In the genomic region with DNA sequence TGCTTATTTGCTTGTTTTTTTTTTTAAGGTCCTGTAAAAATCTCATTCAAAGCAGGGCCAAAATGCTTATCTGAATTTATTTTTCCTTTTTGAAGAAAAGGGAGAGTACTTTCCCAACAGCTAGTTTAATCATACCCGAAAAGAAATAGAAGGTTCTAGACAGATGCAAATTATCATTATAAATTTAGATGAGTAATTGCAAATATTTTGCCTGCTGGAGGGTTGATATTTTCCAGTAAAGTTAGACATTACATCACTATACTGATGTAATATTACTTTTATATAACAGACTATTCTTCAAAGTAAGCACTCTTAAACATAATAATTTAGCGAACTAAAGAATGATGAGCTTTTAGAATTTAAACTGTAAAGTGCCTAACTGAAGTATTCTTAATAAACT, we compare ENCODE assay signal across 27 cellular contexts. TPM values are rescaled to one million over a fixed set of nuclear protein-coding genes. Genes with fewer than 3 reads are reported as not detected.
DNase-seq lines count a peak whose midpoint lies in the region; ATAC-seq and TF ChIP-seq lines count a peak whose summit lies in the region.
"Had no signal": no experiment of that assay in that cellular context is flagged by ENCODE, and none has a peak within 500 bp of the region (broad histone marks: within the 10 kb centered on the region; RNA-seq: fewer than 3 reads in every experiment).

No MANE protein-coding gene starts in this region.

- H3K36me3 ChIP-seq in Peyer's patch (peaks cover 0 to 4% (median 0%) of the 10 kb centered on the region in 3 donors), duodenal mucosa (ENCODE audit: control insufficient read depth in 1 of 2, insufficient read depth in 2 of 2, low read length in 2 of 2) (no peaks in the 10 kb centered on the region), transverse colon (peaks cover 0 to 8% (median 0%) of the 10 kb centered on the region in 4 donors)
- H3K36me3 ChIP-seq: HAP-1 had no signal

- H3K27ac ChIP-seq in Peyer's patch (peak overlapping the region in 3 of 4 donors; percentile 34 to 66 (median 47)), duodenal mucosa (ENCODE audit: low read depth, low read length) (no peak overlapping the region), transverse colon (peak overlapping the region; percentile 57 to 69 (median 68))
- H3K27ac ChIP-seq: PC-9, RWPE1 had no signal

- ATAC-seq in omental fat pad (ENCODE audit: low FRiP score) (peak; percentile 48), HG03571 (IDR thresholded peaks at IDR 0.05; ENCODE audit: unreplicated experiment) (no peak), GM19467 (IDR thresholded peaks at IDR 0.05; ENCODE audit: unreplicated experiment) (no peak), GM18517 (IDR thresholded peaks at IDR 0.05; ENCODE audit: unreplicated experiment) (no peak)
- ATAC-seq: GM12878 had no signal

- H3K27me3 ChIP-seq in Peyer's patch = no peaks in the 10 kb centered on the region
- no peaks in the 10 kb centered on the region for H3K27me3 ChIP-seq in duodenal mucosa (ENCODE audit: control insufficient read depth in 1 of 2, insufficient read depth in 2 of 2, low read length in 2 of 2)
- H3K27me3 ChIP-seq in transverse colon = no peaks in the 10 kb centered on the region

- intact Hi-C loops in transverse colon (cut with DNase I; ENCODE audit: low total_unique reads) = no loop called here

- peak overlapping the region in 1 of 2 donors; percentile 46 for H3K9ac ChIP-seq in duodenal mucosa (ENCODE audit: low read depth in 1 of 2, low read length in 2 of 2)

- H3K4me3 ChIP-seq in Peyer's patch (peak overlapping the region in 2 of 4 donors; percentile 19 to 32), duodenal mucosa (ENCODE audit: low read depth in 1 of 2, low read length in 2 of 2) (peak overlapping the region; percentile 37 to 64), transverse colon (peak overlapping the region in 2 of 4 donors; percentile 16 to 28)
- H3K4me3 ChIP-seq: GM12878, HAP-1, PC-9 had no signal

- TF ChIP-seq CTCF in Peyer's patch (IDR thresholded peaks at IDR 0.05) (no peak), omental fat pad (IDR thresholded peaks at IDR 0.05) (no peak), transverse colon (IDR thresholded peaks at IDR 0.05) (no peak)

- in situ Hi-C loops in transverse colon (cut with MboI; ENCODE audit: low pct_ligation_motif_present in 1 of 4, low pct_unique_long_range_greater_than_20kb in 1 of 4, low sequenced_read_pairs in 3 of 4) = no loop called here

- 79 to 87% methylated on average over 2 of the region's 2 CpGs for WGBS in transverse colon (ENCODE audit: low coverage in 1 of 2), 2 donors

- TF ChIP-seq EP300 in transverse colon (IDR thresholded peaks at IDR 0.05; ENCODE audit: low read depth) = no peak

- no peak for TF ChIP-seq POLR2A in Peyer's patch (IDR thresholded peaks at IDR 0.05)
- TF ChIP-seq POLR2A in transverse colon (IDR thresholded peaks at IDR 0.05) = no peak

- no peaks in the 10 kb centered on the region for H3K4me1 ChIP-seq in Peyer's patch
- peaks cover 7 to 19% of the 10 kb centered on the region in 2 donors for H3K4me1 ChIP-seq in duodenal mucosa (ENCODE audit: control insufficient read depth in 1 of 2, insufficient read depth in 2 of 2, low read length in 2 of 2)
- peaks cover 0 to 12% (median 9%) of the 10 kb centered on the region in 4 donors for H3K4me1 ChIP-seq in transverse colon
- H3K4me1 ChIP-seq: HAP-1 had no signal

- H3K9me3 ChIP-seq in Peyer's patch (no peaks in the 10 kb centered on the region), duodenal mucosa (ENCODE audit: control insufficient read depth in 1 of 2, low read length in 2 of 2) (no peaks in the 10 kb centered on the region), transverse colon (no peaks in the 10 kb centered on the region)
- H3K9me3 ChIP-seq: HAP-1 had no signal

- DNase-seq in Peyer's patch = no peak
- no peak for DNase-seq in omental fat pad (ENCODE audit: low spot score)
- no peak for DNase-seq in transverse colon
- DNase-seq: C1 segment of cervical spinal cord; CD4-positive, alpha-beta memory T cell; COR-L47; EL; GDM1; GOT3; KBM-7; MV-4-11; NCI-H1105; NCI-H1436 treated with DMSO at 0.1 percent for 48 hours; NCI-H187 treated with DMSO at 0.1 percent for 48 hours; NCI-H2107; NCI-H524 treated with DMSO at 0.1 percent for 48 hours; NCI-H82; NK-92 treated with Interleukin-12 subunit alpha and Interleukin-12 subunit beta, amount 100 ng/mL, for 24 hours; PC-9; SHP77 had no signal

RNA-seq across cellular contexts. Expression of gene CFAP69, which starts 14.1 kb away (rescaled TPM):
- 10 to 100 TPM in 2 of 4 donors, 1 to 10 TPM in 1, not detected in 1; 2.3 to 15.3 (median 11.9) TPM for total RNA-seq in Peyer's patch
- total RNA-seq in omental fat pad = 10 to 100 TPM; 11.3 to 41.1 (median 20.4) TPM
- 1 to 10 TPM; 1.4 to 6.8 (median 4.5) TPM for total RNA-seq in transverse colon

RNA-seq across cellular contexts. Expression of gene STEAP2, which starts 19.3 kb away (rescaled TPM):
- total RNA-seq in Peyer's patch = 10 to 100 TPM in 3 of 4 donors, 1 to 10 TPM in 1; 8.3 to 22.4 (median 17.4) TPM
- total RNA-seq in omental fat pad = 10 to 100 TPM; 10.9 to 84.7 (median 37.5) TPM
- total RNA-seq in transverse colon = 10 to 100 TPM in 3 of 4 donors, 1 to 10 TPM in 1; 9.2 to 42.9 (median 27.9) TPM
